ENCODE assay signal across 14 cellular contexts in the genomic region with DNA sequence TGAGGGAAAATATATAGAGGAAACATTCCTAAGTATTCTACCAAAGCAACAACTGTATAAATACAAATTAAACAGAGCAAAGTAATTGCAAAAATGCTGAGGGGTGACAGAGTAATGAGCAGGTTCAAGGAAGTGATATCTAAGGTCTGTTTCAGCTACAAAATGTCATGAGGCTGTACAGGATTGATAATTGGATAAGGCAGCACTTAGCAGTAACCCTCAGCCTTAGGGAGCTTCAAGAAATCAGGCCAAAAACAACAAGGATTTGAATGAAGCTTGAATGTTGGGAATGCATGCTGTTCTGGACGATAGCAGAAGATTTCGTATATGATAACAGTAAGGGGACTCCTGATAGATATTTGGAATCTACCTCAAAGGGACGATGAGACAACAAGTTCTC.
DNase-seq lines count a peak whose midpoint lies in the region; TF ChIP-seq lines count a peak whose summit lies in the region.
"Had no signal": no experiment of that assay in that cellular context is flagged by ENCODE, and none has a peak within 500 bp of the region (broad histone marks: within the 10 kb centered on the region; RNA-seq: fewer than 3 reads in every experiment).

No MANE protein-coding gene starts in this region.

- DNase-seq in EH (ENCODE audit: low read depth) (peak; percentile 40), SK-N-DZ (ENCODE audit: low spot score) (peak; percentile 18), cerebellar cortex (ENCODE audit: low spot score) (peak; percentile 86), inferior parietal cortex (ENCODE audit: extremely low spot score) (no peak)
- DNase-seq in stimulated activated CD4-positive, alpha-beta T cell treated with anti-CD3 and anti-CD28 coated beads, Interleukin-12 subunit alpha, Interleukin-12 subunit beta, amount 100 ng/mL, for 4 hours = no peak
- no peak for DNase-seq in stimulated activated naive CD4-positive, alpha-beta T cell (lab: John Stamatoyannopoulos, UW)
- DNase-seq: 8988T; AML-193; Caco-2; CD8-positive, alpha-beta memory T cell; DMS53; GOT3; H9 had no signal

- peaks cover 62% of the 10 kb centered on the region for H3K4me1 Mint-ChIP-seq in nephron
- H3K4me1 Mint-ChIP-seq: CD8-positive, alpha-beta memory T cell had no signal

- TF ChIP-seq CTCF in nephron (IDR thresholded peaks at IDR 0.05; ENCODE audit: unreplicated experiment in 3 of 3) = peak in 1 of 3 experiments; percentile 9

- no peaks in the 10 kb centered on the region for H3K36me3 Mint-ChIP-seq in nephron (ENCODE audit: low read depth)
- H3K36me3 Mint-ChIP-seq: CD8-positive, alpha-beta memory T cell had no signal

- no peaks in the 10 kb centered on the region for H3K9me3 Mint-ChIP-seq in nephron
- H3K9me3 Mint-ChIP-seq: CD8-positive, alpha-beta memory T cell; H9 had no signal

- H3K4me3 Mint-ChIP-seq in nephron = no peak overlapping the region
- H3K4me3 Mint-ChIP-seq: CD8-positive, alpha-beta memory T cell; H9 had no signal

- H3K27me3 Mint-ChIP-seq in nephron (ENCODE audit: low read depth) = no peaks in the 10 kb centered on the region
- H3K27me3 Mint-ChIP-seq: CD8-positive, alpha-beta memory T cell had no signal

- H3K27ac Mint-ChIP-seq in nephron = peak overlapping the region; percentile 52 to 92 (median 80)
- H3K27ac Mint-ChIP-seq: H9 had no signal

Comparison
In these comparisons a context has a peak if more than half of its experiments do, and no peak if none do; other contexts are left out.
1. DNase-seq: peak in EH (single experiment), SK-N-DZ (single experiment) and cerebellar cortex (single experiment); none in stimulated activated CD4-positive, alpha-beta T cell treated with anti-CD3 and anti-CD28 coated beads, Interleukin-12 subunit alpha, Interleukin-12 subunit beta, amount 100 ng/mL, for 4 hours (single experiment), stimulated activated naive CD4-positive, alpha-beta T cell (0 of 6) and inferior parietal cortex (single experiment).